34 cellular contexts compared by ENCODE assay signal in genomic region chr22:30080805-30081204, GRCh38. TPM values are rescaled to one million over a fixed set of nuclear protein-coding genes. Genes with fewer than 3 reads are reported as not detected.
A peak's percentile ranks its signal among the peaks of the same experiment; 100 is the strongest.
DNase-seq lines count a peak whose midpoint lies in the region; ATAC-seq and TF ChIP-seq lines count a peak whose summit lies in the region.
"Had no signal": no experiment of that assay in that cellular context is flagged by ENCODE, and none has a peak within 500 bp of the region (broad histone marks: within the 10 kb centered on the region; RNA-seq: fewer than 3 reads in every experiment).

No MANE protein-coding gene starts in this region.

- H2AFZ ChIP-seq in GM23338: peak overlapping the region; percentile 84
- peak overlapping the region; percentile 91 for H2AFZ ChIP-seq in smooth muscle cell (ENCODE audit: low read depth)

- peaks cover 5% of the 10 kb centered on the region; the same call in 1 of the 2 replicates for H3K4me1 ChIP-seq in GM23338 (ENCODE audit: insufficient read depth)
- no peaks in the 10 kb centered on the region for H3K4me1 ChIP-seq in right lobe of liver
- H3K4me1 ChIP-seq in smooth muscle cell (ENCODE audit: low read depth): no peaks in the 10 kb centered on the region
- peaks cover 0 to 4% (median 0%) of the 10 kb centered on the region in 4 donors for H3K4me1 ChIP-seq in tibial nerve
- H3K4me1 ChIP-seq in ascending aorta: no peaks in the 10 kb centered on the region
- H3K4me1 ChIP-seq: BE2C, breast epithelium, SJCRH30, suprapubic skin had no signal

- H3K27ac ChIP-seq in GM23338 (ENCODE audit: low read depth) (no peak overlapping the region), right lobe of liver (peak overlapping the region in 2 of 3 donors; percentile 63 to 74), smooth muscle cell (ENCODE audit: low read depth) (no peak overlapping the region), tibial nerve (no peak overlapping the region), ascending aorta (no peak overlapping the region)
- H3K27ac ChIP-seq: breast epithelium, SJCRH30, skin epidermis, suprapubic skin, WERI-Rb-1 had no signal

- DNase-seq in GM23338 (ENCODE audit: low spot score): no peak
- peak; percentile 38 to 84 (median 74) for DNase-seq in right lobe of liver
- DNase-seq in smooth muscle cell (lab: John Stamatoyannopoulos, UW; ENCODE audit: unreplicated experiment): no peak
- no peak for DNase-seq in tibial nerve (ENCODE audit: low spot score in 2 of 2)
- DNase-seq in ascending aorta (ENCODE audit: low spot score in 2 of 2): no peak
- DNase-seq: ACHN; activated CD4-positive, alpha-beta T cell treated with anti-CD3 and anti-CD28 coated beads for 48 hours; activated T-cell treated with anti-CD3 and anti-CD28 coated beads for 4 hours; amniotic stem cell; DMS 273 treated with DMSO at 0.1 percent for 48 hours; EL; HCEC 1CT; naive B cell; NCI-H146; NCI-H446; NCI-H748 treated with DMSO at 0.1 percent for 48 hours; occipital lobe; SJCRH30; stimulated activated naive CD4-positive, alpha-beta T cell treated with Interleukin-2 at 50 U/mL for 16 hours; SW 1271; T-helper 9 cell; WERI-Rb-1 had no signal

- H3K36me3 ChIP-seq in GM23338 (ENCODE audit: insufficient read depth) (no peaks in the 10 kb centered on the region), right lobe of liver (no peaks in the 10 kb centered on the region), smooth muscle cell (ENCODE audit: low read depth) (no peaks in the 10 kb centered on the region), tibial nerve (no peaks in the 10 kb centered on the region), ascending aorta (no peaks in the 10 kb centered on the region)
- H3K36me3 ChIP-seq: BE2C, breast epithelium, SJCRH30, suprapubic skin, WERI-Rb-1 had no signal

- H3K27me3 ChIP-seq in GM23338 (ENCODE audit: insufficient read depth) (no peaks in the 10 kb centered on the region), right lobe of liver (no peaks in the 10 kb centered on the region), smooth muscle cell (ENCODE audit: low read depth) (peaks cover 6% of the 10 kb centered on the region), tibial nerve (peaks cover 0 to 20% of the 10 kb centered on the region in 2 donors), ascending aorta (no peaks in the 10 kb centered on the region)
- H3K27me3 ChIP-seq: SJCRH30 had no signal

- H3F3A ChIP-seq in GM23338 (replicated peaks; ENCODE audit: low read depth) (no peaks in the 10 kb centered on the region), smooth muscle cell (ENCODE audit: low read depth) (no peaks in the 10 kb centered on the region)

- peaks cover 11% of the 10 kb centered on the region; the same call in 1 of the 3 replicates for H3K9me3 Mint-ChIP-seq in GM23338
- H3K9me3 Mint-ChIP-seq: activated naive CD4-positive, alpha-beta T cell treated with anti-CD3 and anti-CD28 coated beads, Interleukin-2, amount 50 U/mL, for 24 hours had no signal

- peak overlapping the region; percentile 60; the same call in 1 of the 3 replicates for H3K4me3 Mint-ChIP-seq in GM23338
- H3K4me3 Mint-ChIP-seq: activated naive CD4-positive, alpha-beta T cell treated with anti-CD3 and anti-CD28 coated beads, Interleukin-2, amount 50 U/mL, for 24 hours had no signal

- intact Hi-C loops in right lobe of liver (cut with DNase I) (loop anchor here in 1 of 2 donors (10.0 kb wide), 1 partner anchor 66 kb away; no protein-coding TSS in a partner anchor), ascending aorta (cut with DNase I) (no loop called here)

- H3K27me3 Mint-ChIP-seq in GM23338 (ENCODE audit: insufficient read depth, low read depth, poor library complexity): peaks cover 7% of the 10 kb centered on the region

- WGBS in right lobe of liver (ENCODE audit: insufficient coverage, low coverage, low lambda C conversion rate, missing lambda C conversion rate): 27% methylated on average over 8 of the region's 9 CpGs
- WGBS in smooth muscle cell (ENCODE audit: low lambda C conversion rate): 96% methylated on average over 9 of the region's 9 CpGs
- 83 to 85% methylated on average over 9 of the region's 9 CpGs for WGBS in tibial nerve, 2 donors

- TF ChIP-seq POLR2A in right lobe of liver (IDR thresholded peaks at IDR 0.05) (no peak), tibial nerve (IDR thresholded peaks at IDR 0.05) (no peak)

- no peak for TF ChIP-seq EP300 in tibial nerve (IDR thresholded peaks at IDR 0.05)

- H3K9ac ChIP-seq in smooth muscle cell (ENCODE audit: low read depth): peak overlapping the region; percentile 70

- no peaks in the 10 kb centered on the region for H3K9me2 ChIP-seq in GM23338 (ENCODE audit: insufficient read depth)

- H3K4me2 ChIP-seq in GM23338 (0 out of 2 replicates have a peak overlapping the region, but pooled peaks have one; percentile 34), smooth muscle cell (peak overlapping the region; percentile 96)

- H4K20me1 ChIP-seq in GM23338 (replicated peaks; ENCODE audit: insufficient read depth): no peaks in the 10 kb centered on the region
- no peaks in the 10 kb centered on the region for H4K20me1 ChIP-seq in smooth muscle cell (ENCODE audit: low read depth)

- no peaks in the 10 kb centered on the region for H3K79me2 ChIP-seq in GM23338 (replicated peaks; ENCODE audit: insufficient read depth)
- H3K79me2 ChIP-seq in smooth muscle cell (ENCODE audit: low read depth): no peaks in the 10 kb centered on the region

- TF ChIP-seq CTCF in GM23338 (conservative IDR thresholded peaks at IDR 0.05; ENCODE audit: low read depth in 2 of 2): no peak
- TF ChIP-seq CTCF in right lobe of liver (IDR thresholded peaks at IDR 0.05): no peak
- TF ChIP-seq CTCF in smooth muscle cell (IDR thresholded peaks at IDR 0.05; ENCODE audit: borderline replicate concordance, insufficient read depth, poor library complexity, severe bottlenecking): no peak
- no peak for TF ChIP-seq CTCF in tibial nerve (IDR thresholded peaks at IDR 0.05)
- no peak for TF ChIP-seq CTCF in ascending aorta (IDR thresholded peaks at IDR 0.05)

- 0 out of 2 replicates have a peak overlapping the region, but pooled peaks have one; percentile 79 for H3K27ac Mint-ChIP-seq in GM23338
- H3K27ac Mint-ChIP-seq: activated naive CD4-positive, alpha-beta T cell treated with anti-CD3 and anti-CD28 coated beads, Interleukin-2, amount 50 U/mL, for 24 hours; activated T-helper 2 cell treated with anti-CD3 and anti-CD28 coated beads, Interferon-gamma antibody, Interleukin-2, Interleukin-4, amounts not matched to agents 10 μg/mL and 5 μg/mL and 100 μg/mL, durations not matched to agents 14 hours and 24 hours and 36 hours had no signal

- H3K4me3 ChIP-seq in GM23338 (peak overlapping the region; percentile 18; the same call in 1 of the 2 replicates), right lobe of liver (peak overlapping the region in 1 of 3 donors; percentile 57), smooth muscle cell (no peak overlapping the region), tibial nerve (no peak overlapping the region), ascending aorta (no peak overlapping the region)
- H3K4me3 ChIP-seq: GM12878, SJCRH30 had no signal

- peaks cover 17% of the 10 kb centered on the region for H3K4me1 Mint-ChIP-seq in GM23338

- ATAC-seq in GM23338 (no peak; the same call in 2 of the 3 replicates), esophagus mucosa (peak; percentile 23), right lobe of liver (peak; percentile 57 to 74 (median 62)), HG02763 (IDR thresholded peaks at IDR 0.05; ENCODE audit: unreplicated experiment) (no peak)
- ATAC-seq: left ventricle myocardium superior had no signal

- no peaks in the 10 kb centered on the region for H3K9me3 ChIP-seq in right lobe of liver
- H3K9me3 ChIP-seq in smooth muscle cell (replicated peaks; ENCODE audit: low read depth): no peaks in the 10 kb centered on the region
- H3K9me3 ChIP-seq in tibial nerve: no peaks in the 10 kb centered on the region
- H3K9me3 ChIP-seq in ascending aorta: no peaks in the 10 kb centered on the region
- H3K9me3 ChIP-seq: BE2C, breast epithelium, SJCRH30, suprapubic skin had no signal

- peaks cover 4% of the 10 kb centered on the region; the same call in 2 of the 3 replicates for H3K36me3 Mint-ChIP-seq in GM23338 (ENCODE audit: low read depth)
- H3K36me3 Mint-ChIP-seq: activated naive CD4-positive, alpha-beta T cell treated with anti-CD3 and anti-CD28 coated beads, Interleukin-2, amount 50 U/mL, for 24 hours had no signal

TF ChIP-seq in GM23338, 12 proteins besides CTCF, POLR2A, EP300 and RAD21 (continues in another document):
- TF ChIP-seq ZNF114 (CRISPR knock-in tag; IDR thresholded peaks at IDR 0.05): no peak
- TF ChIP-seq, protein P1, sequence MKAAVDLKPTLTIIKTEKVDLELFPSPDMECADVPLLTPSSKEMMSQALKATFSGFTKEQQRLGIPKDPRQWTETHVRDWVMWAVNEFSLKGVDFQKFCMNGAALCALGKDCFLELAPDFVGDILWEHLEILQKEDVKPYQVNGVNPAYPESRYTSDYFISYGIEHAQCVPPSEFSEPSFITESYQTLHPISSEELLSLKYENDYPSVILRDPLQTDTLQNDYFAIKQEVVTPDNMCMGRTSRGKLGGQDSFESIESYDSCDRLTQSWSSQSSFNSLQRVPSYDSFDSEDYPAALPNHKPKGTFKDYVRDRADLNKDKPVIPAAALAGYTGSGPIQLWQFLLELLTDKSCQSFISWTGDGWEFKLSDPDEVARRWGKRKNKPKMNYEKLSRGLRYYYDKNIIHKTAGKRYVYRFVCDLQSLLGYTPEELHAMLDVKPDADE (IDR thresholded peaks at IDR 0.05): no peak
- no peak for TF ChIP-seq EZH2phosphoT487 (IDR thresholded peaks at IDR 0.05; ENCODE audit: unreplicated experiment)
- TF ChIP-seq EZH2 (IDR thresholded peaks at IDR 0.05; ENCODE audit: low read depth, unreplicated experiment): no peak
- no peak for TF ChIP-seq JUNB (IDR thresholded peaks at IDR 0.05; ENCODE audit: unreplicated experiment)
- TF ChIP-seq POLR2AphosphoS5 (IDR thresholded peaks at IDR 0.05; ENCODE audit: low read depth): no peak
- no peak for TF ChIP-seq STAT1 (IDR thresholded peaks at IDR 0.05; ENCODE audit: unreplicated experiment)
- TF ChIP-seq CREB1 (CRISPR knock-in tag; IDR thresholded peaks at IDR 0.05; ENCODE audit: low read depth): no peak

RNA-seq across cellular contexts. Expression of gene HORMAD2, which starts 0.5 kb away (rescaled TPM):
- total RNA-seq in GM23338 (2014; rRNA removed; shearing (Covaris generic)): not detected in 2 replicates
- 0.37 and 0.40 TPM in 2 replicates for polyA plus RNA-seq in GM23338 (2016; fragmentation: Nextera tagmentation; extraction: Ambion mirVana)
- not detected for total RNA-seq in esophagus mucosa
- 1 to 10 TPM in 3 of 6 experiments, under 1 TPM in 2, not detected in 1; 0.50 to 3.0 (median 1.6) TPM for total RNA-seq in right lobe of liver
- total RNA-seq in smooth muscle cell: 1.4 TPM in 1 of 2 replicates, not detected in the other
- not detected in 2 replicates for polyA plus RNA-seq in smooth muscle cell
- total RNA-seq in tibial nerve: not detected
- total RNA-seq in ascending aorta: not detected
- total RNA-seq: breast epithelium, GM12878, left ventricle myocardium superior, LHCN-M2, SJCRH30, suprapubic skin had no signal
- polyA plus RNA-seq: keratinocyte had no signal

Comparison
In these comparisons a context has a peak if more than half of its experiments do, and no peak if none do; other contexts are left out.
1. ATAC-seq: peak in esophagus mucosa (single experiment) and right lobe of liver (4 of 4); none in GM23338 (single experiment) and HG02763 (single experiment).
2. DNase-seq: peak in right lobe of liver (3 of 3); none in GM23338 (single experiment), smooth muscle cell (single experiment), tibial nerve (0 of 2) and ascending aorta (0 of 2).
3. H3K27ac ChIP-seq: peak in right lobe of liver (2 of 3); none in GM23338 (single experiment), smooth muscle cell (single experiment), tibial nerve (0 of 4) and ascending aorta (0 of 2).